Comparison of ENCODE assay signal across 8 cellular contexts in the genomic region with DNA sequence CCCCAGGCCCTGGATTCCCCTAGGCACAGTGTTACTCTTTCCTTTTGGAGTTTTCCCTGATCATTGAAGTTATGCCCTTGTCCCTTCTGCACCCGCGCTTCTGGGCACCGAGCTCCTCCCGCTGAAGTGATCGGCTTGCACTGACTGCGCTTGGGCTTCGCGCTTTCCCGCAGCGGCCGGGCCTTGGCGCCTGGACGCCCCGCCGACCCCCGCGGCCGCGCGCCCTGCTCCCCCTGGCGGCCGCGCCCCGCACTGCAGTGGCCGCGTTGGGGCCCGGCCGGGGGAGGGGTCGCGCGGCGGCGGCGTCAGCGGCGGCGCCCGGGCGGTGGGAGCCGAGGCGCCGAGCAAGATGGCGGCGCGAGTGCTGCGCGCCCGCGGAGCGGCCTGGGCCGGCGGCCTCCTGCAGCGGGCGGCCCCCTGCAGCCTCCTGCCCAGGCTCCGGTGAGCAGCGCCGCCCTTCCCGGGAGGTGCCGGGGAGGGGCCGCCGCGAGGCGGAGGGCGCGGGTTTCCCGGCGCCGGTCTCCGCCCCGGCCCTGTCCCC. TPM values are rescaled to one million over a fixed set of nuclear protein-coding genes. Genes with fewer than 3 reads are reported as not detected.
DNase-seq lines count a peak whose midpoint lies in the region; ATAC-seq, FAIRE-seq and TF ChIP-seq lines count a peak whose summit lies in the region.

NIPSNAP2 (plus strand) TSS at position 325 of the 541 bp plus-strand sequence; CDS start at position 350, 25 bp downstream.

- no peaks in the 10 kb centered on the region for H3K9me3 Mint-ChIP-seq in nephron

- H3K27me3 Mint-ChIP-seq in nephron (ENCODE audit: low read depth) = peaks cover 5% of the 10 kb centered on the region

- H3K9me3 ChIP-seq in OCI-LY7 (ENCODE audit: low read length) = no peaks in the 10 kb centered on the region
- no peaks in the 10 kb centered on the region for H3K9me3 ChIP-seq in stomach smooth muscle (ENCODE audit: control insufficient read depth in 2 of 2, low read length in 2 of 2)

- H4K20me1 ChIP-seq in OCI-LY7 (ENCODE audit: insufficient read depth, low read length) = no peaks in the 10 kb centered on the region

- TF ChIP-seq CTCF in D721Med (IDR thresholded peaks at IDR 0.05; ENCODE audit: insufficient read depth, missing control alignments) (peak; percentile 53), OCI-LY7 (conservative IDR thresholded peaks at IDR 0.05; ENCODE audit: low read length) (peak; percentile 54), nephron (IDR thresholded peaks at IDR 0.05; ENCODE audit: unreplicated experiment in 3 of 3) (peak; percentile 45 to 51 (median 49))

- peak within 1 kb of the TSS; percentile 87 for H3K4me2 ChIP-seq in OCI-LY7 (ENCODE audit: low read length)

- CTCF ChIA-PET in OCI-LY7 (lab: Charles Lee; ENCODE audit: unreplicated experiment) = no interaction called here

- intact Hi-C loops in OCI-LY7 (cut with micrococcal nuclease; ENCODE audit: unreplicated experiment) = loop anchor here (1.0 to 10.0 kb wide), 4 partner anchors 62 to 323 kb away; partner anchors contain the start of genes CCT6A and PSPH

- peak; percentile 86 for ATAC-seq in GM19452 (IDR thresholded peaks at IDR 0.05; ENCODE audit: unreplicated experiment)
- ATAC-seq in HG03571 (IDR thresholded peaks at IDR 0.05; ENCODE audit: unreplicated experiment) = peak; percentile 65

- BruUV-seq in OCI-LY7 (replicated peaks; lab: Mats Ljungman, UMichigan) = no TSS peak

- H3K4me1 Mint-ChIP-seq in nephron = peaks cover 15% of the 10 kb centered on the region

- H3K4me1 ChIP-seq in OCI-LY7 (ENCODE audit: insufficient read depth, low read length, poor library complexity, severe bottlenecking) = peaks cover 13% of the 10 kb centered on the region
- H3K4me1 ChIP-seq in stomach smooth muscle (ENCODE audit: control insufficient read depth, insufficient read depth, low read length) = peaks cover 19% of the 10 kb centered on the region

- POLR2A ChIA-PET in OCI-LY7 (lab: Charles Lee) = interaction anchor here (0.7 to 1.5 kb wide), 3 partner anchors 15 to 502 kb away, joined by 3 to 4 read pairs (median 3); no protein-coding TSS in a partner anchor

- H3K4me3 ChIP-seq in OCI-LY7 (ENCODE audit: low read depth, low read length, poor library complexity, severe bottlenecking) (peak within 1 kb of the TSS; percentile 90), stomach smooth muscle (ENCODE audit: low read length in 2 of 2) (peak within 1 kb of the TSS; percentile 53 to 84)

- peaks cover 24% of the 10 kb centered on the region for H3K36me3 Mint-ChIP-seq in nephron (ENCODE audit: low read depth)

- peaks cover 14% of the 10 kb centered on the region; the same call in 1 of the 2 replicates for H3K79me2 ChIP-seq in OCI-LY7 (ENCODE audit: insufficient read depth, low read depth, low read length)

- no peaks in the 10 kb centered on the region for H3K27me3 ChIP-seq in stomach smooth muscle (ENCODE audit: control insufficient read depth in 1 of 2, insufficient read depth in 2 of 2, low read length in 2 of 2)

- peak within 1 kb of the TSS; percentile 81 to 98 (median 98) for H3K27ac Mint-ChIP-seq in nephron

- H3K9ac ChIP-seq in stomach smooth muscle (ENCODE audit: low read length in 2 of 2) = peak within 1 kb of the TSS; percentile 74 to 84

- H3K36me3 ChIP-seq in OCI-LY7 (ENCODE audit: insufficient read depth, low read length) = peaks cover 3% of the 10 kb centered on the region; the same call in 1 of the 2 replicates
- peaks cover 0 to 5% of the 10 kb centered on the region in 2 donors for H3K36me3 ChIP-seq in stomach smooth muscle (ENCODE audit: control insufficient read depth in 2 of 2, insufficient read depth in 2 of 2, low read length in 2 of 2)

- peak within 1 kb of the TSS; percentile 94 to 96 (median 96) for H3K4me3 Mint-ChIP-seq in nephron

- no peaks in the 10 kb centered on the region for H3K9me2 ChIP-seq in OCI-LY7 (ENCODE audit: insufficient read depth, low read length)

- DNase-seq in D721Med (ENCODE audit: insufficient read length, low spot score) = peak; percentile 36
- DNase-seq in OCI-LY7 (ENCODE audit: low spot score) = peak; percentile 78
- peak; percentile 33 to 56 for DNase-seq in activated T-helper 1 cell treated with anti-CD3 and anti-CD28 coated beads, Interleukin-2, amount 50 U/mL, for 16 hours (ENCODE audit: low read depth in 1 of 2, low spot score in 1 of 2)
- DNase-seq in fibroblast of peridontal ligament (ENCODE audit: extremely low read depth) = peak; percentile 33

- no peak for FAIRE-seq in D721Med (lab: Jason Lieb, UNC)

- H2AFZ ChIP-seq in OCI-LY7 (ENCODE audit: low read length) = peak within 1 kb of the TSS; percentile 57

- H3K27ac ChIP-seq in OCI-LY7 (ENCODE audit: low read depth, low read length, poor library complexity, severe bottlenecking) (peak within 1 kb of the TSS; percentile 28), stomach smooth muscle (ENCODE audit: low read length) (peak within 1 kb of the TSS; percentile 84)

RNA-seq across cellular contexts. Expression of gene NIPSNAP2, which starts in this region (rescaled TPM):
- total RNA-seq in OCI-LY7 (2014; rRNA removed; shearing (Covaris generic)) = 28.9 and 35.9 TPM in 2 replicates
- 49.9 and 53.1 TPM in 2 replicates for total RNA-seq in OCI-LY7 (2022)

Comparison
In these comparisons a context has a peak if more than half of its experiments do, and no peak if none do; other contexts are left out.
1. Peak in every context shown above with its lines: DNase-seq, ATAC-seq, H3K4me3 ChIP-seq and H3K27ac ChIP-seq.